In genomic region chr2:98744595-98744994, GRCh38 we compare ENCODE assay signal across 1 cellular context.
TF ChIP-seq lines count a peak whose summit lies in the region.

No MANE protein-coding gene starts in this region.

TF ChIP-seq in HepG2, 621 proteins besides CTCF, POLR2A, EP300 and RAD21:
- TF ChIP-seq CBX5 (CRISPR knock-in tag; IDR thresholded peaks at IDR 0.05; ENCODE audit: borderline replicate concordance), result peak; percentile 48; the same call in 1 of the 2 replicates
- TF ChIP-seq EED (CRISPR knock-in tag; IDR thresholded peaks at IDR 0.05), result no peak
- peak; percentile 88 for TF ChIP-seq POGK (CRISPR knock-in tag; conservative IDR thresholded peaks at IDR 0.05)
- TF ChIP-seq ZNF687 (CRISPR knock-in tag; IDR thresholded peaks at IDR 0.05), result peak; percentile 27; the same call in 1 of the 2 replicates
- TF ChIP-seq CEBPG (CRISPR knock-in tag; IDR thresholded peaks at IDR 0.05), result peak; percentile 13; the same call in 1 of the 2 replicates
- TF ChIP-seq SP2 (CRISPR knock-in tag; IDR thresholded peaks at IDR 0.05), result no peak
